Comparison of ENCODE assay signal across 16 cellular contexts in genomic region chr11:121253951-121254350, GRCh38. TPM values are rescaled to one million over a fixed set of nuclear protein-coding genes. Genes with fewer than 3 reads are reported as not detected.
DNase-seq lines count a peak whose midpoint lies in the region; ATAC-seq and TF ChIP-seq lines count a peak whose summit lies in the region.
"Had no signal": no experiment of that assay in that cellular context is flagged by ENCODE, and none has a peak within 500 bp of the region (broad histone marks: within the 10 kb centered on the region; RNA-seq: fewer than 3 reads in every experiment).

No MANE protein-coding gene starts in this region.

- H3K9me3 ChIP-seq in mammary epithelial cell (replicated peaks; ENCODE audit: insufficient read depth, low read length), result no peaks in the 10 kb centered on the region
- peaks cover 14% of the 10 kb centered on the region; the same call in 1 of the 2 replicates for H3K9me3 ChIP-seq in OCI-LY7 (ENCODE audit: low read length)
- H3K9me3 ChIP-seq: Caco-2 had no signal

- H3K4me2 ChIP-seq in mammary epithelial cell (ENCODE audit: insufficient read depth, low read depth, low read length) (no peak overlapping the region), OCI-LY7 (ENCODE audit: low read length) (no peak overlapping the region)

- H3K4me3 ChIP-seq in mammary epithelial cell (replicated peaks in 1 of 3; ENCODE audit: insufficient read depth in 1 of 3, low read depth in 2 of 3, low read length in 3 of 3) (no peak overlapping the region), OCI-LY7 (ENCODE audit: low read depth, low read length, poor library complexity, severe bottlenecking) (no peak overlapping the region)

- H3K36me3 ChIP-seq in mammary epithelial cell (ENCODE audit: insufficient read depth, low read length), result no peaks in the 10 kb centered on the region
- no peaks in the 10 kb centered on the region for H3K36me3 ChIP-seq in OCI-LY7 (ENCODE audit: insufficient read depth, low read length)

- in situ Hi-C loops in mammary epithelial cell (cut with MboI; ENCODE audit: low sequenced_read_pairs in 2 of 2), result no loop called here

- POLR2A ChIA-PET in OCI-LY7 (lab: Charles Lee), result no interaction called here

- no peaks in the 10 kb centered on the region for H3K27me3 ChIP-seq in mammary epithelial cell (ENCODE audit: insufficient read depth, low read length)

- H3K27ac ChIP-seq in mammary epithelial cell (ENCODE audit: insufficient read depth, low read depth, low read length), result no peak overlapping the region
- no peak overlapping the region for H3K27ac ChIP-seq in OCI-LY7 (ENCODE audit: low read depth, low read length, poor library complexity, severe bottlenecking)

- DNase-seq in DMS53 (lab: John Stamatoyannopoulos, UW) (peak; percentile 98), LoVo (ENCODE audit: low spot score) (peak; percentile 27), mammary epithelial cell (peak; percentile 76), kidney tubule cell (ENCODE audit: low spot score) (peak; percentile 27), OCI-LY7 (ENCODE audit: low spot score) (no peak), occipital lobe (lab: John Stamatoyannopoulos, UW) (no peak)
- no peak for DNase-seq in stimulated activated naive CD4-positive, alpha-beta T cell (lab: John Stamatoyannopoulos, UW)
- DNase-seq: AML-193, Caco-2, GF-D8, Karpas-422, NCI-H1436 treated with DMSO at 0.1 percent for 48 hours, NCI-H510A, NCI-H82, SIG-M5 had no signal

- H4K20me1 ChIP-seq in mammary epithelial cell (ENCODE audit: insufficient read depth, low read length) (no peaks in the 10 kb centered on the region), OCI-LY7 (ENCODE audit: insufficient read depth, low read length) (no peaks in the 10 kb centered on the region)

- H3K9ac ChIP-seq in mammary epithelial cell (ENCODE audit: insufficient read depth, low read length), result no peak overlapping the region

- H3K79me2 ChIP-seq in mammary epithelial cell (ENCODE audit: insufficient read depth, low read length), result no peaks in the 10 kb centered on the region
- no peaks in the 10 kb centered on the region for H3K79me2 ChIP-seq in OCI-LY7 (ENCODE audit: insufficient read depth, low read depth, low read length)

- intact Hi-C loops in mammary epithelial cell (cut with micrococcal nuclease) (no loop called here), OCI-LY7 (cut with micrococcal nuclease; ENCODE audit: unreplicated experiment) (no loop called here)

- H3K4me1 ChIP-seq in mammary epithelial cell (ENCODE audit: insufficient read depth, low read length), result peaks cover 14% of the 10 kb centered on the region
- H3K4me1 ChIP-seq in OCI-LY7 (ENCODE audit: insufficient read depth, low read length, poor library complexity, severe bottlenecking), result no peaks in the 10 kb centered on the region

- TF ChIP-seq CTCF in mammary epithelial cell (conservative IDR thresholded peaks at IDR 0.05 in 1 of 2, IDR thresholded peaks at IDR 0.05 in 1 of 2; ENCODE audit: extremely low read depth in 1 of 2, insufficient read depth in 1 of 2, low read depth in 1 of 2, low read length in 2 of 2) (no peak), OCI-LY7 (conservative IDR thresholded peaks at IDR 0.05; ENCODE audit: low read length) (no peak)

- no TSS peak for BruUV-seq in mammary epithelial cell (replicated peaks; lab: Mats Ljungman, UMichigan)
- no TSS peak for BruUV-seq in OCI-LY7 (replicated peaks; lab: Mats Ljungman, UMichigan)

- no peak for ATAC-seq in HG03095 (IDR thresholded peaks at IDR 0.05; ENCODE audit: unreplicated experiment)

- no peaks in the 10 kb centered on the region for H3K9me2 ChIP-seq in OCI-LY7 (ENCODE audit: insufficient read depth, low read length)

- CTCF ChIA-PET in mammary epithelial cell (lab: Charles Lee; ENCODE audit: low non-redundant PET) (interaction anchor here (0.6 kb wide), 1 partner anchor 39 kb away, joined by 5 read pairs; the partner anchor contains the start of gene SC5D), OCI-LY7 (lab: Charles Lee; ENCODE audit: unreplicated experiment) (no interaction called here)

- H2AFZ ChIP-seq in mammary epithelial cell (ENCODE audit: low read depth, low read length) (no peak overlapping the region), OCI-LY7 (ENCODE audit: low read length) (no peak overlapping the region)

- dilution Hi-C loops in mammary epithelial cell (cut with HindIII; ENCODE audit: low sequenced_read_pairs), result no loop called here

RNA-seq across cellular contexts. Expression of gene SC5D, which starts 38.6 kb away (rescaled TPM):
- total RNA-seq in mammary epithelial cell, result 10 to 100 TPM; 64.4 to 67.8 TPM
- 74.0 TPM for polyA plus RNA-seq in mammary epithelial cell
- polyA minus RNA-seq in mammary epithelial cell, result 209 TPM
- 16.4 and 27.9 TPM in 2 replicates for total RNA-seq in OCI-LY7 (2014; rRNA removed; shearing (Covaris generic))
- total RNA-seq in OCI-LY7 (2022), result 42.7 and 43.3 TPM in 2 replicates
- total RNA-seq in occipital lobe, result 159 TPM

Comparison
In these comparisons a context has a peak if more than half of its experiments do, and no peak if none do; other contexts are left out.
1. DNase-seq: peak in DMS53 (single experiment), LoVo (single experiment), mammary epithelial cell (single experiment) and kidney tubule cell (single experiment); none in stimulated activated naive CD4-positive, alpha-beta T cell (0 of 6), OCI-LY7 (single experiment) and occipital lobe (single experiment).